Comparison of ENCODE assay signal across 38 cellular contexts in the genomic region with DNA sequence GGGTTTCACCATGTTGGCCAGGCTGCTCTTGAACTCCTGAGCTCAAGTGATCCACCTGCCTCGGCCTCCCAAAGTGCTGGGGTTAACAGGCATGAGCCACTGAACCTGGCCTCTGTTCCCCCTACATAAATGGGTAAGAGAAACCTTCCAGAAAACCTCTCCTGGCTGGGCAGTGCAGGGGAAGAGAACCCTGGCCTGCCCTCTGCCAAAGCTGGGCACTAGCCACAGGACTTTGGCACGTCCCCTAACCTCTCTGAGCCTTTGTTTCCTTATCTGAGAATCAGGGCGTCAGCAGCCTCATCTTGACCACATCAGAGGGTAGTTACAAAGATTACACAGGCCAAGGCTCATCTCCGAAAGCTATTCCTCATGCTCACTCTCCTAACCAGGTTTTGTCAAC. TPM values are rescaled to one million over a fixed set of nuclear protein-coding genes. Genes with fewer than 3 reads are reported as not detected.
"Had no signal": no experiment of that assay in that cellular context is flagged by ENCODE, and none has a peak within 500 bp of the region (broad histone marks: within the 10 kb centered on the region; RNA-seq: fewer than 3 reads in every experiment).

No MANE protein-coding gene starts in this region.

- H3K4me3 ChIP-seq: adrenal gland, body of pancreas, breast epithelium had no signal

- H3K36me3 ChIP-seq: adrenal gland, brain microvascular endothelial cell, breast epithelium had no signal

- H3K4me3 Mint-ChIP-seq: activated B cell treated with CpG ODN at 0.5 μM for 24 hours; activated CD4-positive, alpha-beta memory T cell treated with anti-CD3 and anti-CD28 coated beads for 36 hours; activated CD4-positive, alpha-beta T cell treated with anti-CD3 and anti-CD28 coated beads, Interleukin-2, amount 10 ng/mL, durations not matched to agents 24 days and 14 days; activated CD8-positive, alpha-beta T cell treated with anti-CD3 and anti-CD28 coated beads for 36 hours; activated naive CD4-positive, alpha-beta T cell treated with anti-CD3 and anti-CD28 coated beads for 36 hours; activated naive CD8-positive, alpha-beta T cell treated with anti-CD3 and anti-CD28 coated beads for 36 hours; activated T-cell treated with anti-CD3 and anti-CD28 coated beads, Interleukin-2, amount 50 U/mL, for 4 hours; activated T-cell treated with anti-CD3 and anti-CD28 coated beads, Interleukin-2, amount 50 U/mL, for 72 hours; activated T-helper 1 cell treated with anti-CD3 and anti-CD28 coated beads, Interleukin-12 subunit alpha, Interleukin-12 subunit beta, Interleukin-2, Interleukin-4 antibody, amounts not matched to agents 30 ng/mL and 10 ng/mL and 1 ng/mL, durations not matched to agents 14 hours and 24 hours and 36 hours; activated T-helper 17 cell treated with anti-CD3 and anti-CD28 coated beads, Interleukin-2, amount 50 U/mL, for 72 hours; T-helper 1 cell treated with Interleukin-12 subunit alpha and Interleukin-12 subunit beta and Interleukin-4 antibody, amounts not matched to agents 30 μg/mL and 1 μg/mL, for 36 hours; T-helper 2 cell treated with Interferon-gamma antibody and Interleukin-4, amounts not matched to agents 5 μg/mL and 100 μg/mL, for 36 hours had no signal

- H3K27ac Mint-ChIP-seq: activated B cell treated with CpG ODN at 0.5 μM for 24 hours; activated CD4-positive, alpha-beta memory T cell treated with anti-CD3 and anti-CD28 coated beads for 36 hours; activated CD4-positive, alpha-beta T cell treated with anti-CD3 and anti-CD28 coated beads, Interleukin-2, amount 10 ng/mL, durations not matched to agents 24 days and 14 days; activated CD8-positive, alpha-beta T cell treated with anti-CD3 and anti-CD28 coated beads for 36 hours; activated naive CD4-positive, alpha-beta T cell treated with anti-CD3 and anti-CD28 coated beads for 36 hours; activated naive CD4-positive, alpha-beta T cell treated with anti-CD3 and anti-CD28 coated beads, Interleukin-2, amount 50 U/mL, for 72 hours; activated naive CD8-positive, alpha-beta T cell treated with anti-CD3 and anti-CD28 coated beads for 36 hours; activated T-cell treated with anti-CD3 and anti-CD28 coated beads, Interleukin-2, amount 50 U/mL, for 72 hours; activated T-helper 1 cell treated with anti-CD3 and anti-CD28 coated beads, Interleukin-12 subunit alpha, Interleukin-12 subunit beta, Interleukin-2, Interleukin-4 antibody, amounts not matched to agents 30 ng/mL and 10 ng/mL and 1 ng/mL, durations not matched to agents 14 hours and 24 hours and 36 hours; activated T-helper 17 cell treated with anti-CD3 and anti-CD28 coated beads, Interleukin-2, amount 50 U/mL, for 72 hours; T-helper 1 cell treated with Interleukin-12 subunit alpha and Interleukin-12 subunit beta and Interleukin-4 antibody, amounts not matched to agents 30 μg/mL and 1 μg/mL, for 36 hours; T-helper 2 cell treated with Interferon-gamma antibody and Interleukin-4, amounts not matched to agents 5 μg/mL and 100 μg/mL, for 36 hours had no signal

- H3K36me3 Mint-ChIP-seq: activated CD4-positive, alpha-beta memory T cell treated with anti-CD3 and anti-CD28 coated beads for 36 hours; activated naive CD4-positive, alpha-beta T cell treated with anti-CD3 and anti-CD28 coated beads, Interleukin-2, amount 50 U/mL, for 72 hours; activated naive CD8-positive, alpha-beta T cell treated with anti-CD3 and anti-CD28 coated beads for 36 hours had no signal

- H3K9me3 Mint-ChIP-seq: activated B cell treated with CpG ODN at 0.5 μM for 24 hours; activated CD4-positive, alpha-beta memory T cell treated with anti-CD3 and anti-CD28 coated beads for 36 hours; activated CD4-positive, alpha-beta T cell treated with anti-CD3 and anti-CD28 coated beads, Interleukin-2, amount 10 ng/mL, durations not matched to agents 24 days and 14 days; activated CD8-positive, alpha-beta T cell treated with anti-CD3 and anti-CD28 coated beads for 36 hours; activated naive CD4-positive, alpha-beta T cell treated with anti-CD3 and anti-CD28 coated beads for 36 hours; activated naive CD4-positive, alpha-beta T cell treated with anti-CD3 and anti-CD28 coated beads, Interleukin-2, amount 50 U/mL, for 72 hours; activated naive CD8-positive, alpha-beta T cell treated with anti-CD3 and anti-CD28 coated beads for 36 hours; activated T-cell treated with anti-CD3 and anti-CD28 coated beads, Interleukin-2, amount 50 U/mL, for 4 hours; activated T-cell treated with anti-CD3 and anti-CD28 coated beads, Interleukin-2, amount 50 U/mL, for 72 hours; activated T-helper 1 cell treated with anti-CD3 and anti-CD28 coated beads, Interleukin-12 subunit alpha, Interleukin-12 subunit beta, Interleukin-2, Interleukin-4 antibody, amounts not matched to agents 30 ng/mL and 10 ng/mL and 1 ng/mL, durations not matched to agents 14 hours and 24 hours and 36 hours; activated T-helper 17 cell treated with anti-CD3 and anti-CD28 coated beads, Interleukin-2, amount 50 U/mL, for 72 hours; T-helper 1 cell treated with Interleukin-12 subunit alpha and Interleukin-12 subunit beta and Interleukin-4 antibody, amounts not matched to agents 30 μg/mL and 1 μg/mL, for 36 hours; T-helper 2 cell treated with Interferon-gamma antibody and Interleukin-4, amounts not matched to agents 5 μg/mL and 100 μg/mL, for 36 hours had no signal

- ATAC-seq: activated CD8-positive, alpha-beta T cell treated with anti-CD3 and anti-CD28 coated beads for 36 hours; activated naive CD4-positive, alpha-beta T cell treated with anti-CD3 and anti-CD28 coated beads, Interleukin-2, amount 50 U/mL, for 72 hours; activated T-cell treated with anti-CD3 and anti-CD28 coated beads, Interleukin-2, amount 50 U/mL, for 4 hours; activated T-cell treated with anti-CD3 and anti-CD28 coated beads, Interleukin-2, amount 50 U/mL, for 72 hours; activated T-helper 17 cell treated with anti-CD3 and anti-CD28 coated beads, Interleukin-2, amount 50 U/mL, for 72 hours; body of pancreas had no signal

- DNase-seq: activated B cell treated with CpG ODN at 0.5 μM for 24 hours; activated CD4-positive, alpha-beta memory T cell treated with anti-CD3 and anti-CD28 coated beads for 36 hours; activated CD4-positive, alpha-beta T cell treated with anti-CD3 and anti-CD28 coated beads for 4 hours; activated CD4-positive, alpha-beta T cell treated with anti-CD3 and anti-CD28 coated beads, Interleukin-2, amount 10 ng/mL, durations not matched to agents 24 days and 14 days; activated CD4-positive, alpha-beta T cell treated with anti-CD3 and anti-CD28 coated beads, Interleukin-2, amount 50 U/mL, for 1 hour; activated CD4-positive, alpha-beta T cell treated with anti-CD3 and anti-CD28 coated beads, Interleukin-2, amount 50 U/mL, for 4 hours; activated CD4-positive, CD25-positive, alpha-beta regulatory T cell treated with anti-CD3 and anti-CD28 coated beads, Interleukin-2, amount 50 U/mL, for 72 hours; activated CD8-positive, alpha-beta memory T cell treated with anti-CD3 and anti-CD28 coated beads, Interleukin-2, amount 50 U/mL, for 4 hours; activated CD8-positive, alpha-beta T cell treated with anti-CD3 and anti-CD28 coated beads for 36 hours; activated effector memory CD4-positive, alpha-beta T cell treated with anti-CD3 and anti-CD28 coated beads, Interleukin-2, amount 50 U/mL, for 16 hours; activated gamma-delta T cell treated with Interleukin-2 at 50 U/mL for 16 hours; activated naive CD4-positive, alpha-beta T cell; activated naive CD4-positive, alpha-beta T cell treated with anti-CD3 and anti-CD28 coated beads for 36 hours; activated naive CD4-positive, alpha-beta T cell treated with anti-CD3 and anti-CD28 coated beads, Interleukin-2, amount 50 U/mL, for 16 hours; activated naive CD8-positive, alpha-beta T cell treated with anti-CD3 and anti-CD28 coated beads for 36 hours; activated T-cell treated with anti-CD3 and anti-CD28 coated beads for 4 hours; activated T-cell treated with anti-CD3 and anti-CD28 coated beads, Interleukin-2, amount 50 U/mL, for 1 hour; activated T-cell treated with anti-CD3 and anti-CD28 coated beads, Interleukin-2, amount 50 U/mL, for 4 hours; activated T-cell treated with anti-CD3 and anti-CD28 coated beads, Interleukin-2, amount 50 U/mL, for 72 hours; adrenal gland; amniotic stem cell; aorta; body of pancreas; brain microvascular endothelial cell; central memory CD4-positive, alpha-beta T cell; T-helper 1 cell; T-helper 2 cell; T-helper 9 cell had no signal

- H3K9me3 ChIP-seq: adrenal gland, body of pancreas, breast epithelium had no signal

- H3K27me3 ChIP-seq: body of pancreas, brain microvascular endothelial cell had no signal

- H3K4me1 ChIP-seq: adrenal gland, body of pancreas, breast epithelium had no signal

- H3K4me1 Mint-ChIP-seq: activated B cell treated with CpG ODN at 0.5 μM for 24 hours; activated CD4-positive, alpha-beta T cell treated with anti-CD3 and anti-CD28 coated beads, Interleukin-2, amount 10 ng/mL, durations not matched to agents 24 days and 14 days; activated naive CD8-positive, alpha-beta T cell treated with anti-CD3 and anti-CD28 coated beads for 36 hours; activated T-helper 17 cell treated with anti-CD3 and anti-CD28 coated beads, Interleukin-2, amount 50 U/mL, for 72 hours had no signal

- H3K27ac ChIP-seq: adrenal gland, body of pancreas, brain microvascular endothelial cell, breast epithelium, VCaP had no signal

RNA-seq across cellular contexts. Expression of gene SBSN, which starts 2.2 kb away (rescaled TPM):
- total RNA-seq: activated B cell treated with CpG ODN at 0.5 μM for 24 hours; activated CD4-positive, alpha-beta T cell treated with anti-CD3 and anti-CD28 coated beads, Interleukin-2, amount 10 ng/mL, durations not matched to agents 24 days and 14 days; activated CD8-positive, alpha-beta memory T cell treated with anti-CD3 and anti-CD28 coated beads for 36 hours; activated CD8-positive, alpha-beta T cell treated with anti-CD3 and anti-CD28 coated beads for 36 hours; activated naive CD4-positive, alpha-beta T cell treated with anti-CD3 and anti-CD28 coated beads for 36 hours; activated naive CD4-positive, alpha-beta T cell treated with anti-CD3 and anti-CD28 coated beads, Interleukin-2, amount 50 U/mL, for 72 hours; activated naive CD8-positive, alpha-beta T cell treated with anti-CD3 and anti-CD28 coated beads for 36 hours; activated T-cell treated with anti-CD3 and anti-CD28 coated beads, Interleukin-2, amount 50 U/mL, for 4 hours; activated T-helper 1 cell treated with anti-CD3 and anti-CD28 coated beads, Interleukin-12 subunit alpha, Interleukin-12 subunit beta, Interleukin-2, Interleukin-4 antibody, amounts not matched to agents 30 ng/mL and 10 ng/mL and 1 ng/mL, durations not matched to agents 14 hours and 24 hours and 36 hours; activated T-helper 17 cell treated with anti-CD3 and anti-CD28 coated beads, Interleukin-2, amount 50 U/mL, for 72 hours; adrenal gland; aorta; body of pancreas; breast epithelium; cardiac septum had no signal

RNA-seq across cellular contexts. Expression of gene GAPDHS, which starts 7.4 kb away (rescaled TPM):
- total RNA-seq: activated B cell treated with CpG ODN at 0.5 μM for 24 hours; activated CD4-positive, alpha-beta memory T cell treated with anti-CD3 and anti-CD28 coated beads for 36 hours; activated CD4-positive, alpha-beta T cell treated with anti-CD3 and anti-CD28 coated beads, Interleukin-2, amount 10 ng/mL, durations not matched to agents 24 days and 14 days; activated CD8-positive, alpha-beta memory T cell treated with anti-CD3 and anti-CD28 coated beads for 36 hours; activated CD8-positive, alpha-beta T cell treated with anti-CD3 and anti-CD28 coated beads for 36 hours; activated naive CD4-positive, alpha-beta T cell treated with anti-CD3 and anti-CD28 coated beads for 36 hours; activated naive CD4-positive, alpha-beta T cell treated with anti-CD3 and anti-CD28 coated beads, Interleukin-2, amount 50 U/mL, for 72 hours; activated naive CD8-positive, alpha-beta T cell treated with anti-CD3 and anti-CD28 coated beads for 36 hours; activated T-cell treated with anti-CD3 and anti-CD28 coated beads, Interleukin-2, amount 50 U/mL, for 4 hours; activated T-cell treated with anti-CD3 and anti-CD28 coated beads, Interleukin-2, amount 50 U/mL, for 72 hours; activated T-helper 1 cell treated with anti-CD3 and anti-CD28 coated beads, Interleukin-12 subunit alpha, Interleukin-12 subunit beta, Interleukin-2, Interleukin-4 antibody, amounts not matched to agents 30 ng/mL and 10 ng/mL and 1 ng/mL, durations not matched to agents 14 hours and 24 hours and 36 hours; activated T-helper 17 cell treated with anti-CD3 and anti-CD28 coated beads, Interleukin-2, amount 50 U/mL, for 72 hours; adrenal gland; aorta; astrocyte; body of pancreas; breast epithelium; cardiac septum had no signal
- polyA plus RNA-seq: adrenal gland, aorta had no signal

RNA-seq across cellular contexts. Expression of gene DMKN, which starts 12.4 kb away (rescaled TPM):
- total RNA-seq: activated CD4-positive, alpha-beta T cell treated with anti-CD3 and anti-CD28 coated beads, Interleukin-2, amount 10 ng/mL, durations not matched to agents 24 days and 14 days; activated T-helper 1 cell treated with anti-CD3 and anti-CD28 coated beads, Interleukin-12 subunit alpha, Interleukin-12 subunit beta, Interleukin-2, Interleukin-4 antibody, amounts not matched to agents 30 ng/mL and 10 ng/mL and 1 ng/mL, durations not matched to agents 14 hours and 24 hours and 36 hours had no signal

RNA-seq across cellular contexts. Expression of gene KRTDAP, which starts 35.6 kb away (rescaled TPM):
- total RNA-seq: activated B cell treated with CpG ODN at 0.5 μM for 24 hours; activated CD4-positive, alpha-beta memory T cell treated with anti-CD3 and anti-CD28 coated beads for 36 hours; activated CD4-positive, alpha-beta T cell treated with anti-CD3 and anti-CD28 coated beads, Interleukin-2, amount 10 ng/mL, durations not matched to agents 24 days and 14 days; activated CD8-positive, alpha-beta memory T cell treated with anti-CD3 and anti-CD28 coated beads for 36 hours; activated CD8-positive, alpha-beta T cell treated with anti-CD3 and anti-CD28 coated beads for 36 hours; activated naive CD4-positive, alpha-beta T cell treated with anti-CD3 and anti-CD28 coated beads for 36 hours; activated naive CD4-positive, alpha-beta T cell treated with anti-CD3 and anti-CD28 coated beads, Interleukin-2, amount 50 U/mL, for 72 hours; activated naive CD8-positive, alpha-beta T cell treated with anti-CD3 and anti-CD28 coated beads for 36 hours; activated T-cell treated with anti-CD3 and anti-CD28 coated beads, Interleukin-2, amount 50 U/mL, for 4 hours; activated T-cell treated with anti-CD3 and anti-CD28 coated beads, Interleukin-2, amount 50 U/mL, for 72 hours; activated T-helper 1 cell treated with anti-CD3 and anti-CD28 coated beads, Interleukin-12 subunit alpha, Interleukin-12 subunit beta, Interleukin-2, Interleukin-4 antibody, amounts not matched to agents 30 ng/mL and 10 ng/mL and 1 ng/mL, durations not matched to agents 14 hours and 24 hours and 36 hours; activated T-helper 17 cell treated with anti-CD3 and anti-CD28 coated beads, Interleukin-2, amount 50 U/mL, for 72 hours; adrenal gland; aorta; astrocyte; body of pancreas; breast epithelium; cardiac septum had no signal
- polyA plus RNA-seq: adrenal gland, aorta had no signal
